In the genomic region with DNA sequence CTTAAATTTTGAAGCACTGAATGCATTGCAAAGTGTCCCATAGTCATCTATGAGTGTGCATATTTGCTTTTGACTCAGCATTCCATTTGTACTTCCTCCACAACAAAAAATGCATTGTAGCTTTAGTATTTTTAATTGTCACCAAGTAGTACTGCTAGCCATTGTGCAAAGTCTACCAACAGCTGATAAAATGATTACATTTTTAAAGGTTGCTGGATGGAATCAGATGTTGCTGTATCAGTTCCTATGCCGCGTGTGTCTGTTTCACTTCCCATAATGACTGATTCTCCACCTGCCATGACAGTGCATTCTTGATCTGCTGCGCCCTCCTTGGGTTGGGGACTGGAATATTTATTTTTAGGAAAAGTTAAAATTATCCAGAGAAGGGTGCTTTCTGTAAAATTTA, we compare ENCODE assay signal across 8 cellular contexts. TPM values are rescaled to one million over a fixed set of nuclear protein-coding genes. Genes with fewer than 3 reads are reported as not detected.
DNase-seq lines count a peak whose midpoint lies in the region; ATAC-seq and TF ChIP-seq lines count a peak whose summit lies in the region.

No MANE protein-coding gene starts in this region.

- ATAC-seq in GM21786 (IDR thresholded peaks at IDR 0.05; ENCODE audit: unreplicated experiment) = peak; percentile 87

- no peak overlapping the region for H3K27ac Mint-ChIP-seq in progenitor cell of endocrine pancreas
- no peak overlapping the region for H3K27ac Mint-ChIP-seq in activated T-cell treated with anti-CD3 and anti-CD28 coated beads, Interleukin-2, amount 50 U/mL, for 24 hours

- DNase-seq in GM13977 (ENCODE audit: low spot score) (peak; percentile 40), KBM-7 (peak; percentile 48), iris pigment epithelial cell (ENCODE audit: low read depth) (peak; percentile 16), progenitor cell of endocrine pancreas (ENCODE audit: low spot score, unreplicated experiment) (no peak), NCI-H524 (lab: John Stamatoyannopoulos, UW) (no peak), activated gamma-delta T cell treated with Interleukin-2 at 50 U/mL for 16 hours (no peak)
- no peak for DNase-seq in activated T-cell treated with anti-CD3 and anti-CD28 coated beads, Interleukin-2, amount 50 U/mL, for 24 hours

- in situ Hi-C loops in GM13977 (cut with MboI; ENCODE audit: low pct_unique_long_range_greater_than_20kb, low sequenced_read_pairs, unreplicated experiment) (no loop called here), KBM-7 (cut with MboI; ENCODE audit: low pct_unique_long_range_greater_than_20kb, low sequenced_read_pairs) (no loop called here)

- no peaks in the 10 kb centered on the region for H3K27me3 Mint-ChIP-seq in progenitor cell of endocrine pancreas
- no peaks in the 10 kb centered on the region for H3K27me3 Mint-ChIP-seq in activated T-cell treated with anti-CD3 and anti-CD28 coated beads, Interleukin-2, amount 50 U/mL, for 24 hours

- peaks cover 9% of the 10 kb centered on the region for H3K4me1 Mint-ChIP-seq in progenitor cell of endocrine pancreas (ENCODE audit: low read depth)
- peaks cover 25% of the 10 kb centered on the region for H3K4me1 Mint-ChIP-seq in activated T-cell treated with anti-CD3 and anti-CD28 coated beads, Interleukin-2, amount 50 U/mL, for 24 hours (ENCODE audit: low read depth)

- H3K9me3 Mint-ChIP-seq in progenitor cell of endocrine pancreas (ENCODE audit: low read depth) = no peaks in the 10 kb centered on the region
- no peaks in the 10 kb centered on the region for H3K9me3 Mint-ChIP-seq in activated T-cell treated with anti-CD3 and anti-CD28 coated beads, Interleukin-2, amount 50 U/mL, for 24 hours

- peaks cover 1% of the 10 kb centered on the region for H3K36me3 Mint-ChIP-seq in progenitor cell of endocrine pancreas (ENCODE audit: insufficient read depth)
- peaks cover 8% of the 10 kb centered on the region for H3K36me3 Mint-ChIP-seq in activated T-cell treated with anti-CD3 and anti-CD28 coated beads, Interleukin-2, amount 50 U/mL, for 24 hours (ENCODE audit: low read depth)

- H3K4me3 Mint-ChIP-seq in progenitor cell of endocrine pancreas (ENCODE audit: low read depth) = no peak overlapping the region
- H3K4me3 Mint-ChIP-seq in activated T-cell treated with anti-CD3 and anti-CD28 coated beads, Interleukin-2, amount 50 U/mL, for 24 hours = no peak overlapping the region

- TF ChIP-seq CTCF in GM13977 (IDR thresholded peaks at IDR 0.05; ENCODE audit: extremely low read depth, insufficient read depth, missing control alignments) = peak; percentile 49
- TF ChIP-seq CTCF in progenitor cell of endocrine pancreas (IDR thresholded peaks at IDR 0.05; ENCODE audit: unreplicated experiment) = no peak

RNA-seq across cellular contexts. Expression of gene SLX4IP, which starts 41.2 kb away (rescaled TPM):
- total RNA-seq in progenitor cell of endocrine pancreas = 11.6 and 12.0 TPM in 2 replicates

RNA-seq across cellular contexts. Expression of gene MKKS, which starts 42.3 kb away (rescaled TPM):
- 17.8 and 18.7 TPM in 2 replicates for total RNA-seq in progenitor cell of endocrine pancreas

Comparison
In these comparisons a context has a peak if more than half of its experiments do, and no peak if none do; other contexts are left out.
1. DNase-seq: peak in GM13977 (single experiment), KBM-7 (single experiment) and iris pigment epithelial cell (single experiment); none in progenitor cell of endocrine pancreas (single experiment), NCI-H524 (0 of 2), activated T-cell treated with anti-CD3 and anti-CD28 coated beads, Interleukin-2, amount 50 U/mL, for 24 hours (single experiment) and activated gamma-delta T cell treated with Interleukin-2 at 50 U/mL for 16 hours (single experiment).